In genomic region chr11:48055292-48056132, GRCh38 we compare ENCODE assay signal across 1 cellular context.
TF ChIP-seq lines count a peak whose summit lies in the region.

No MANE protein-coding gene starts in this region.

TF ChIP-seq in GM12878, 131 proteins besides CTCF, POLR2A, EP300 and RAD21 (continued from another document and continues in another):
- no peak for TF ChIP-seq ZNF592 (IDR thresholded peaks at IDR 0.05)
- TF ChIP-seq BHLHE40 (IDR thresholded peaks at IDR 0.05; ENCODE audit: borderline replicate concordance in 1 of 2, low read depth in 2 of 2, low read length in 1 of 2), result no peak
- no peak for TF ChIP-seq EGR1 (IDR thresholded peaks at IDR 0.05; ENCODE audit: borderline replicate concordance in 1 of 2, low read depth in 2 of 2, low read length in 2 of 2)
- TF ChIP-seq GABPA (IDR thresholded peaks at IDR 0.05; ENCODE audit: low read depth), result no peak
- no peak for TF ChIP-seq CREB1 (IDR thresholded peaks at IDR 0.05; ENCODE audit: low read depth)
- no peak for TF ChIP-seq USF2 (IDR thresholded peaks at IDR 0.05; ENCODE audit: borderline replicate concordance, low read depth, low read length)
- no peak for TF ChIP-seq HDGF (IDR thresholded peaks at IDR 0.05)
- no peak for TF ChIP-seq RFX5 (IDR thresholded peaks at IDR 0.05; ENCODE audit: low read depth, low read length)
- no peak for TF ChIP-seq MLLT1 (IDR thresholded peaks at IDR 0.05)
- TF ChIP-seq RUNX3 (IDR thresholded peaks at IDR 0.05; ENCODE audit: low read length), result peak; percentile 97
- TF ChIP-seq ZNF687 (IDR thresholded peaks at IDR 0.05), result no peak
- no peak for TF ChIP-seq POLR2AphosphoS5 (IDR thresholded peaks at IDR 0.05; ENCODE audit: low read length)
- TF ChIP-seq HDAC2 (IDR thresholded peaks at IDR 0.05), result no peak
- no peak for TF ChIP-seq CBX3 (IDR thresholded peaks at IDR 0.05; ENCODE audit: borderline replicate concordance, low read depth)
- TF ChIP-seq POU2F2 (IDR thresholded peaks at IDR 0.05; ENCODE audit: borderline replicate concordance, low read depth, low read length), result no peak
- no peak for TF ChIP-seq E4F1 (IDR thresholded peaks at IDR 0.05; ENCODE audit: borderline replicate concordance, partially characterized antibody)
- TF ChIP-seq YBX1 (IDR thresholded peaks at IDR 0.05), result no peak
- TF ChIP-seq CHD4 (IDR thresholded peaks at IDR 0.05), result no peak
- TF ChIP-seq SMAD5 (IDR thresholded peaks at IDR 0.05; ENCODE audit: low read depth), result no peak
- no peak for TF ChIP-seq JUND (IDR thresholded peaks at IDR 0.05; ENCODE audit: low read depth, low read length)
- TF ChIP-seq ELK1 (IDR thresholded peaks at IDR 0.05; ENCODE audit: low read depth, low read length), result no peak
- no peak for TF ChIP-seq SUZ12 (IDR thresholded peaks at IDR 0.05; ENCODE audit: unreplicated experiment)
- no peak for TF ChIP-seq BMI1 (IDR thresholded peaks at IDR 0.05; ENCODE audit: borderline replicate concordance)
- TF ChIP-seq CREM (IDR thresholded peaks at IDR 0.05; ENCODE audit: low read depth), result peak; percentile 28; the same call in 1 of the 2 replicates
- no peak for TF ChIP-seq CBX5 (IDR thresholded peaks at IDR 0.05; ENCODE audit: low read depth)
- no peak for TF ChIP-seq ZBTB33 (IDR thresholded peaks at IDR 0.05)
- no peak for TF ChIP-seq TCF3 (IDR thresholded peaks at IDR 0.05; ENCODE audit: borderline replicate concordance, insufficient read depth, low read depth, low read length)
- no peak for TF ChIP-seq STAT1 (conservative IDR thresholded peaks at IDR 0.05)
- no peak for TF ChIP-seq PBX3 (IDR thresholded peaks at IDR 0.05; ENCODE audit: insufficient replicate concordance, low read depth, low read length)
- no peak for TF ChIP-seq HSF1 (IDR thresholded peaks at IDR 0.05; ENCODE audit: low read depth, low read length)
- peak; percentile 55; the same call in 1 of the 2 replicates for TF ChIP-seq MTA3 (IDR thresholded peaks at IDR 0.05; ENCODE audit: borderline replicate concordance, low read length)
- TF ChIP-seq PAX8 (IDR thresholded peaks at IDR 0.05), result no peak
- TF ChIP-seq SMAD1 (IDR thresholded peaks at IDR 0.05; ENCODE audit: low read depth, partially characterized antibody), result no peak
- TF ChIP-seq NBN (IDR thresholded peaks at IDR 0.05), result no peak
- no peak for TF ChIP-seq CEBPB (IDR thresholded peaks at IDR 0.05; ENCODE audit: borderline replicate concordance in 1 of 2, low read depth in 2 of 2, low read length in 2 of 2)
- TF ChIP-seq SMARCA5 (IDR thresholded peaks at IDR 0.05), result no peak
- TF ChIP-seq SUPT20H (IDR thresholded peaks at IDR 0.05; ENCODE audit: borderline replicate concordance, control insufficient read depth, low read depth, low read length), result no peak
- peak; percentile 51; the same call in 1 of the 2 replicates for TF ChIP-seq IKZF1 (conservative IDR thresholded peaks at IDR 0.05)
- TF ChIP-seq NRF1 (conservative IDR thresholded peaks at IDR 0.05; ENCODE audit: low read depth, low read length), result no peak
- TF ChIP-seq RCOR1 (conservative IDR thresholded peaks at IDR 0.05; ENCODE audit: low read depth, low read length), result no peak
- no peak for TF ChIP-seq TBL1XR1 (IDR thresholded peaks at IDR 0.05; ENCODE audit: low read depth, low read length)
- TF ChIP-seq PAX5 (IDR thresholded peaks at IDR 0.05; ENCODE audit: borderline replicate concordance, low read depth, low read length), result 0 out of 2 replicates have a peak, but pooled peaks have one; percentile 6
- TF ChIP-seq POLR2AphosphoS2 (IDR thresholded peaks at IDR 0.05; ENCODE audit: low read depth, low read length), result no peak
- peak; percentile 87 for TF ChIP-seq EED (IDR thresholded peaks at IDR 0.05; ENCODE audit: low read depth)
- TF ChIP-seq MEF2A (IDR thresholded peaks at IDR 0.05; ENCODE audit: insufficient read depth, low read depth, low read length), result 0 out of 2 replicates have a peak, but pooled peaks have one; percentile 31
- TF ChIP-seq TCF12 (IDR thresholded peaks at IDR 0.05; ENCODE audit: low read depth, low read length), result no peak
- TF ChIP-seq NR2C1 (IDR thresholded peaks at IDR 0.05), result no peak
- no peak for TF ChIP-seq MXI1 (IDR thresholded peaks at IDR 0.05; ENCODE audit: low read depth, low read length)
- no peak for TF ChIP-seq MYC (IDR thresholded peaks at IDR 0.05; ENCODE audit: insufficient read depth, insufficient read length, insufficient replicate concordance, low read length, severe bottlenecking)
